13 cellular contexts compared by ENCODE assay signal in genomic region chr4:73726000-73726399, GRCh38. TPM values are rescaled to one million over a fixed set of nuclear protein-coding genes. Genes with fewer than 3 reads are reported as not detected.
DNase-seq lines count a peak whose midpoint lies in the region; TF ChIP-seq lines count a peak whose summit lies in the region.
"Had no signal": no experiment of that assay in that cellular context is flagged by ENCODE, and none has a peak within 500 bp of the region (broad histone marks: within the 10 kb centered on the region; RNA-seq: fewer than 3 reads in every experiment).

No MANE protein-coding gene starts in this region.

- H3K9me2 ChIP-seq in OCI-LY7 (ENCODE audit: insufficient read depth, low read length), result no peaks in the 10 kb centered on the region

- H3K4me1 ChIP-seq in SJCRH30 (peaks cover 16% of the 10 kb centered on the region), OCI-LY7 (ENCODE audit: insufficient read depth, low read length, poor library complexity, severe bottlenecking) (no peaks in the 10 kb centered on the region)
- H3K4me1 ChIP-seq: uterus had no signal

- H3K4me3 ChIP-seq in SJCRH30, result no peak overlapping the region
- no peak overlapping the region for H3K4me3 ChIP-seq in retinal pigment epithelial cell (ENCODE audit: low read length)
- H3K4me3 ChIP-seq in OCI-LY7 (ENCODE audit: low read depth, low read length, poor library complexity, severe bottlenecking), result no peak overlapping the region
- H3K4me3 ChIP-seq: uterus had no signal

- intact Hi-C loops in posterior cingulate gyrus (cut with DNase I) (no loop called here), OCI-LY7 (cut with micrococcal nuclease; ENCODE audit: unreplicated experiment) (loop anchor here (5.0 kb wide), 1 partner anchor 406 kb away; no protein-coding TSS in a partner anchor)

- CTCF ChIA-PET in OCI-LY7 (lab: Charles Lee; ENCODE audit: unreplicated experiment), result no interaction called here

- POLR2A ChIA-PET in OCI-LY7 (lab: Charles Lee), result interaction anchor here (0.5 kb wide), 1 partner anchor 72 kb away, joined by 5 read pairs; no protein-coding TSS in a partner anchor

- H2AFZ ChIP-seq in OCI-LY7 (ENCODE audit: low read length), result no peak overlapping the region

- no peaks in the 10 kb centered on the region for H3K27me3 ChIP-seq in SJCRH30
- H3K27me3 ChIP-seq: uterus had no signal

- H3K9me3 ChIP-seq in SJCRH30 (replicated peaks) (no peaks in the 10 kb centered on the region), OCI-LY7 (ENCODE audit: low read length) (no peaks in the 10 kb centered on the region)
- H3K9me3 ChIP-seq: uterus had no signal

- H3K27ac ChIP-seq in SJCRH30, result peak overlapping the region; percentile 21
- H3K27ac ChIP-seq in OCI-LY7 (ENCODE audit: low read depth, low read length, poor library complexity, severe bottlenecking), result no peak overlapping the region
- H3K27ac ChIP-seq: uterus had no signal

- no peaks in the 10 kb centered on the region for H3K36me3 ChIP-seq in SJCRH30
- H3K36me3 ChIP-seq in OCI-LY7 (ENCODE audit: insufficient read depth, low read length), result no peaks in the 10 kb centered on the region
- H3K36me3 ChIP-seq: uterus had no signal

- no TSS peak for BruUV-seq in OCI-LY7 (replicated peaks; lab: Mats Ljungman, UMichigan)

- TF ChIP-seq CTCF in retinal pigment epithelial cell (conservative IDR thresholded peaks at IDR 0.05; ENCODE audit: low read depth, low read length) (no peak), OCI-LY7 (conservative IDR thresholded peaks at IDR 0.05; ENCODE audit: low read length) (no peak)

- H3K79me2 ChIP-seq in OCI-LY7 (ENCODE audit: insufficient read depth, low read depth, low read length), result no peaks in the 10 kb centered on the region

- DNase-seq in GM04504 (ENCODE audit: low read depth), result peak; percentile 72
- DNase-seq in SJCRH30, result peak; percentile 43 to 52
- DNase-seq in fibroblast of peridontal ligament (ENCODE audit: extremely low read depth), result peak; percentile 89
- peak; percentile 93 for DNase-seq in retinal pigment epithelial cell (ENCODE audit: low read depth)
- no peak for DNase-seq in Ammon's horn (ENCODE audit: low spot score)
- no peak for DNase-seq in posterior cingulate gyrus
- DNase-seq in OCI-LY7 (ENCODE audit: low spot score), result no peak
- no peak for DNase-seq in stimulated activated CD4-positive, alpha-beta T cell treated with anti-CD3 and anti-CD28 coated beads, Interleukin-15, amount 100 ng/mL, for 24 hours
- DNase-seq: activated T-cell treated with anti-CD3 and anti-CD28 coated beads, Interleukin-2, amount 50 U/mL, for 24 hours; effector CD4-positive, alpha-beta T cell; NCI-H187 treated with DMSO at 0.1 percent for 48 hours; T-cell; uterus had no signal

- H4K20me1 ChIP-seq in OCI-LY7 (ENCODE audit: insufficient read depth, low read length), result no peaks in the 10 kb centered on the region

- H3K4me2 ChIP-seq in OCI-LY7 (ENCODE audit: low read length), result no peak overlapping the region

RNA-seq across cellular contexts. Expression of gene CXCL8, which starts 14.4 kb away (rescaled TPM):
- 0.18 and 0.40 TPM in 2 replicates for total RNA-seq in SJCRH30 (2014; rRNA removed; shearing (Covaris generic))
- total RNA-seq in OCI-LY7 (2014; rRNA removed; shearing (Covaris generic)), result not detected in 2 replicates
- not detected in 2 replicates for total RNA-seq in OCI-LY7 (2022)

Comparison
In these comparisons a context has a peak if more than half of its experiments do, and no peak if none do; other contexts are left out.
1. DNase-seq: peak in GM04504 (single experiment), SJCRH30 (2 of 2), fibroblast of peridontal ligament (single experiment) and retinal pigment epithelial cell (single experiment); none in Ammon's horn (single experiment), posterior cingulate gyrus (0 of 10), OCI-LY7 (single experiment) and stimulated activated CD4-positive, alpha-beta T cell treated with anti-CD3 and anti-CD28 coated beads, Interleukin-15, amount 100 ng/mL, for 24 hours (single experiment).